In genomic region chr15:74783072-74783807, GRCh38 we compare ENCODE assay signal across 1 cellular context.
TF ChIP-seq lines count a peak whose summit lies in the region.

No MANE protein-coding gene starts in this region.

TF ChIP-seq in HepG2, 621 proteins besides CTCF, POLR2A, EP300 and RAD21 (continued from another document):
- TF ChIP-seq MNT (IDR thresholded peaks at IDR 0.05) (0 out of 2 replicates have a peak, but pooled peaks have one; percentile 6), SIN3B (IDR thresholded peaks at IDR 0.05; ENCODE audit: low read length) (no peak), ZNF710 (CRISPR knock-in tag; IDR thresholded peaks at IDR 0.05; ENCODE audit: borderline replicate concordance) (no peak), ARHGAP35 (CRISPR knock-in tag; IDR thresholded peaks at IDR 0.05; ENCODE audit: borderline replicate concordance) (no peak), KDM2A (CRISPR knock-in tag; IDR thresholded peaks at IDR 0.05; ENCODE audit: borderline replicate concordance, low read depth) (peak; percentile 52; the same call in 1 of the 2 replicates), PLSCR1 (CRISPR knock-in tag; IDR thresholded peaks at IDR 0.05; ENCODE audit: borderline replicate concordance) (no peak), TEAD3 (CRISPR knock-in tag; optimal IDR thresholded peaks at IDR 0.05; ENCODE audit: borderline replicate concordance) (no peak), ZNF3 (CRISPR knock-in tag; IDR thresholded peaks at IDR 0.05) (no peak), NFE2L2 (IDR thresholded peaks at IDR 0.05; ENCODE audit: low read length) (no peak), ZNF557 (CRISPR knock-in tag; IDR thresholded peaks at IDR 0.05) (no peak), SMAD1 (CRISPR knock-in tag; IDR thresholded peaks at IDR 0.05; ENCODE audit: borderline replicate concordance, low read depth) (no peak), ZNF18 (CRISPR knock-in tag; IDR thresholded peaks at IDR 0.05; ENCODE audit: insufficient replicate concordance) (no peak), POLR2G (IDR thresholded peaks at IDR 0.05; ENCODE audit: low read depth, low read length) (no peak), PCBP2 (optimal IDR thresholded peaks at IDR 0.05; ENCODE audit: low read depth, low read length, poor library complexity, severe bottlenecking) (no peak), CREBL2 (CRISPR knock-in tag; IDR thresholded peaks at IDR 0.05; ENCODE audit: borderline replicate concordance) (no peak), GFI1 (CRISPR knock-in tag; IDR thresholded peaks at IDR 0.05; ENCODE audit: borderline replicate concordance) (no peak), SOX6 (IDR thresholded peaks at IDR 0.05) (no peak), SOX6 (CRISPR knock-in tag; IDR thresholded peaks at IDR 0.05) (no peak), PREB (CRISPR knock-in tag; IDR thresholded peaks at IDR 0.05) (no peak), STAT5B (CRISPR knock-in tag; IDR thresholded peaks at IDR 0.05) (no peak), THAP11 (CRISPR knock-in tag; IDR thresholded peaks at IDR 0.05) (no peak), ZNF609 (CRISPR knock-in tag; IDR thresholded peaks at IDR 0.05; ENCODE audit: borderline replicate concordance) (no peak), ZNF737 (CRISPR knock-in tag; IDR thresholded peaks at IDR 0.05; ENCODE audit: borderline replicate concordance) (no peak), GLI4 (CRISPR knock-in tag; IDR thresholded peaks at IDR 0.05; ENCODE audit: borderline replicate concordance) (no peak), ZNF790 (CRISPR knock-in tag; IDR thresholded peaks at IDR 0.05; ENCODE audit: borderline replicate concordance) (no peak)
